9 cellular contexts compared by ENCODE assay signal in the genomic region with DNA sequence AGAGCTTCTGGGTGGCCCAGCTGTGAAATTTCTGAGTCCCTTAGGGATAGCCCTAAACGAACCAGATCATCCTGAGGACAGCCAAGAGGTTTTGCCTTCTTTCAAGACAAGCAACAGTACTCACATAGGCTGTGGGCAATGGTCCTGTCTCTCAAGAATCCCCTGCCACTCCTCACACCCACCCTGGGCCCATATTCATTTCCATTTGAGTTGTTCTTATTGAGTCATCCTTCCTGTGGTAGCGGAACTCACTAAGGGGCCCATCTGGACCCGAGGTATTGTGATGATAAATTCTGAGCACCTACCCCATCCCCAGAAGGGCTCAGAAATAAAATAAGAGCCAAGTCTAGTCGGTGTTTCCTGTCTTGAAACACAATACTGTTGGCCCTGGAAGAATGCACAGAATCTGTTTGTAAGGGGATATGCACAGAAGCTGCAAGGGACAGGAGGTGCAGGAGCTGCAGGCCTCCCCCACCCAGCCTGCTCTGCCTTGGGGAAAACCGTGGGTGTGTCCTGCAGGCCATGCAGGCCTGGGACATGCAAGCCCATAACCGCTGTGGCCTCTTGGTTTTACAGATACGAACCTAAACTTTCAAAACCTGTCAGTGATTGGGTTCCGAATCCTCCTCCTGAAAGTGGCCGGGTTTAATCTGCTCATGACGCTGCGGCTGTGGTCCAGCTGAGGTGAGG. TPM values are rescaled to one million over a fixed set of nuclear protein-coding genes. Genes with fewer than 3 reads are reported as not detected.
DNase-seq lines count a peak whose midpoint lies in the region; ATAC-seq and TF ChIP-seq lines count a peak whose summit lies in the region.
"Had no signal": no experiment of that assay in that cellular context is flagged by ENCODE, and none has a peak within 500 bp of the region (broad histone marks: within the 10 kb centered on the region; RNA-seq: fewer than 3 reads in every experiment).

No MANE protein-coding gene starts in this region.

- no peaks in the 10 kb centered on the region for H3K9me3 ChIP-seq in heart right ventricle
- H3K9me3 ChIP-seq in right atrium auricular region, result no peaks in the 10 kb centered on the region
- no peaks in the 10 kb centered on the region for H3K9me3 ChIP-seq in BE2C

- WGBS in heart right ventricle, 2 donors, result 65% methylated on average over 11 of the region's 11 CpGs

- DNase-seq in heart right ventricle, result no peak
- no peak for DNase-seq in right atrium auricular region (ENCODE audit: low spot score)
- peak; percentile 70 to 81 for DNase-seq in activated CD4-positive, alpha-beta T cell treated with anti-CD3 and anti-CD28 coated beads, Interleukin-2, amount 50 U/mL, for 48 hours
- peak in 2 of 3 donors; percentile 37 to 54 for DNase-seq in immature natural killer cell
- DNase-seq in BE2C, result no peak
- DNase-seq in NCI-H82 treated with DMSO at 0.1 percent for 48 hours (lab: John Stamatoyannopoulos, UW; ENCODE audit: unreplicated experiment), result no peak
- DNase-seq in cerebellum (ENCODE audit: low spot score), result no peak

- TF ChIP-seq CTCF in heart right ventricle (IDR thresholded peaks at IDR 0.05), result no peak
- TF ChIP-seq CTCF in right atrium auricular region (IDR thresholded peaks at IDR 0.05), result no peak
- no peak for TF ChIP-seq CTCF in BE2C (IDR thresholded peaks at IDR 0.05; ENCODE audit: low read depth, low read length)

- intact Hi-C loops in heart right ventricle (cut with DNase I), result loop anchor here in 6 of 10 donors (5.0 to 10.0 kb wide), 6 partner anchors 63 to 505 kb away; a partner anchor contains a TSS

- H3K27me3 Mint-ChIP-seq in immature natural killer cell (ENCODE audit: low read depth in 3 of 3), result peaks cover 1 to 4% (median 3%) of the 10 kb centered on the region in 3 donors

- peak in 1 of 8 donors; percentile 24 for ATAC-seq in heart right ventricle
- ATAC-seq in HG03469 (IDR thresholded peaks at IDR 0.05; ENCODE audit: unreplicated experiment), result peak; percentile 42

- H3K4me1 ChIP-seq in heart right ventricle (peaks cover 0 to 72% (median 30%) of the 10 kb centered on the region in 9 donors), right atrium auricular region (peaks cover 0 to 36% of the 10 kb centered on the region in 2 donors), BE2C (no peaks in the 10 kb centered on the region)

- peak overlapping the region; percentile 98 to 100 (median 99) for H3K27ac Mint-ChIP-seq in immature natural killer cell

- H3K4me1 Mint-ChIP-seq in immature natural killer cell, result peaks cover 57 to 78% of the 10 kb centered on the region in 2 donors

- peaks cover 0 to 13% (median 0%) of the 10 kb centered on the region in 9 donors for H3K36me3 ChIP-seq in heart right ventricle
- peaks cover 4% of the 10 kb centered on the region for H3K36me3 ChIP-seq in right atrium auricular region
- H3K36me3 ChIP-seq in BE2C, result no peaks in the 10 kb centered on the region
- H3K36me3 ChIP-seq: cardiac muscle cell had no signal

- H3K4me3 ChIP-seq in heart right ventricle (peak overlapping the region in 1 of 10 donors; percentile 15), right atrium auricular region (no peak overlapping the region), BE2C (ENCODE audit: low read depth, low read length) (no peak overlapping the region)
- H3K4me3 ChIP-seq: cardiac muscle cell had no signal

- no peaks in the 10 kb centered on the region for H3K9me3 Mint-ChIP-seq in immature natural killer cell

- peak overlapping the region; percentile 5 to 71 (median 26) for H3K4me3 Mint-ChIP-seq in immature natural killer cell

- H3K27me3 ChIP-seq in heart right ventricle, result no peaks in the 10 kb centered on the region
- no peaks in the 10 kb centered on the region for H3K27me3 ChIP-seq in right atrium auricular region
- H3K27me3 ChIP-seq in BE2C, result no peaks in the 10 kb centered on the region

- peaks cover 18 to 40% (median 23%) of the 10 kb centered on the region in 3 donors for H3K36me3 Mint-ChIP-seq in immature natural killer cell

- peak overlapping the region in 6 of 10 donors; percentile 20 to 82 (median 38) for H3K27ac ChIP-seq in heart right ventricle
- H3K27ac ChIP-seq in right atrium auricular region, result no peak overlapping the region
- H3K27ac ChIP-seq: cardiac muscle cell had no signal

RNA-seq across cellular contexts. Expression of a gene that starts 38.9 kb away (rescaled TPM):
- total RNA-seq in heart right ventricle (100 to 1,000 TPM; 115 to 182 (median 136) TPM), right atrium auricular region (100 to 1,000 TPM; 250 to 251 TPM), cerebellum (77.2 TPM)
- polyA plus RNA-seq in heart right ventricle (100 to 1,000 TPM in 1 of 2 donors, 10 to 100 TPM in 1; 82.4 to 420 TPM), immature natural killer cell (100 to 1,000 TPM; 602 to 622 (median 602) TPM)
- polyA plus RNA-seq in BE2C (2012; ENCODE audit: insufficient read depth, insufficient read length, low read depth), result 335 TPM

RNA-seq across cellular contexts. Expression of a gene that starts 48.0 kb away (rescaled TPM):
- total RNA-seq in heart right ventricle (10 to 100 TPM; 14.9 to 35.7 (median 22.7) TPM), right atrium auricular region (10 to 100 TPM; 20.9 to 25.4 TPM), cerebellum (6.1 TPM)
- polyA plus RNA-seq in heart right ventricle (10 to 100 TPM; 13.7 to 15.1 TPM), immature natural killer cell (10 to 100 TPM; 16.2 to 37.5 (median 30.8) TPM)
- polyA plus RNA-seq in BE2C (2012; ENCODE audit: insufficient read depth, insufficient read length, low read depth), result 5.5 TPM

Comparison
In these comparisons a context has a peak if more than half of its experiments do, and no peak if none do; other contexts are left out.
1. H3K27ac ChIP-seq: peak in heart right ventricle (6 of 10); none in right atrium auricular region (0 of 2).
2. DNase-seq: peak in activated CD4-positive, alpha-beta T cell treated with anti-CD3 and anti-CD28 coated beads, Interleukin-2, amount 50 U/mL, for 48 hours (2 of 2) and immature natural killer cell (2 of 3); none in heart right ventricle (0 of 2), right atrium auricular region (single experiment), BE2C (single experiment), NCI-H82 treated with DMSO at 0.1 percent for 48 hours (single experiment) and cerebellum (single experiment).